Comparison of ENCODE assay signal across 30 cellular contexts in the genomic region with DNA sequence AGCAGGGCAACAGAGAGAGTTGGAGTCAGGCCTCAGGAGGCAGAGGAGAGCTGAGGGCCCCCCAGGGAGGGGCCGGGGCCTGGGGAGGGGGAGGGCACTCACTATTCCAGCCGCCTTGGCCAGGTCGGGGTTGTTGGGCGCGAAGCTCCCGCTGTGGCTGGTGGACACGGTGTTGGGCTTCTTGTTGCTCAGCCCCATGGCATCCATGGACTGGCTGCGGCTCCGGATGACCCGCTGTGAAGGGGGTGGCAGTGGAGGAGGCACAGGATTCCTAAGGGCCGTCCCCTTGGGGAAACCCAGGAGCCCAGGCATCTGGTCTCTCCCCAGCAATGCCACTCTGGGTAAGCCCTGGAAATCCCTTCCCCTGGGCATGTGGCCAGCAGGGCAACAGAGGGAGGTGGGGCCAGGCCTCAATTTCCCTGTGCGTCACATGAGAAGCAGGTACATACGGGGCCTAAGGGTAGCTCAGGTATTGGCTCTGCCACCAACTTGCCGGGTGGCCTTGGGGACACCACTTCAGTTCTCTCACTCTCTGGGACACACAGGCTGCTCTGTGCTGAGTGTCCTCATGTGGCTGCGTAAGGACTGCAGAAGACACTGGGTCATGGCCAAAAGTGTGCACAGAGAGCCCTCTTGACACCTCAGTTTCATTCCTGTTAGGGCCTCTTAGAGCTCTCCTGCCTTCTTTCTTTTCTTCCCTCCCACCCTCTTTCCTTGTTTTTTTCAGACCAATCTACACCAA.
"Had no signal": no experiment of that assay in that cellular context is flagged by ENCODE, and none has a peak within 500 bp of the region (broad histone marks: within the 10 kb centered on the region; RNA-seq: fewer than 3 reads in every experiment).

No MANE protein-coding gene starts in this region.

- H3K27ac ChIP-seq: RWPE1, SJCRH30, WERI-Rb-1 had no signal

- H3K4me1 ChIP-seq: SJCRH30 had no signal

- H3K9me3 ChIP-seq: adrenal gland, SJCRH30, SK-N-SH had no signal

- H3K36me3 ChIP-seq: SJCRH30, WERI-Rb-1 had no signal

- H3K27me3 ChIP-seq: adrenal gland, SJCRH30 had no signal

- H3K9me3 Mint-ChIP-seq: activated CD8-positive, alpha-beta T cell treated with anti-CD3 and anti-CD28 coated beads for 36 hours; activated naive CD4-positive, alpha-beta T cell treated with anti-CD3 and anti-CD28 coated beads, Interleukin-2, amount 10 ng/mL, durations not matched to agents 7 days and 5 days; activated naive CD8-positive, alpha-beta T cell treated with anti-CD3 and anti-CD28 coated beads, Interleukin-2, amount 10 ng/mL, durations not matched to agents 7 days and 5 days; activated T-cell treated with anti-CD3 and anti-CD28 coated beads, Interleukin-2, amount 50 U/mL, for 72 hours; activated T-helper 2 cell treated with anti-CD3 and anti-CD28 coated beads, Interferon-gamma antibody, Interleukin-2, Interleukin-4, amounts not matched to agents 10 μg/mL and 5 μg/mL and 100 μg/mL, durations not matched to agents 14 hours and 24 hours and 36 hours had no signal

- H3K36me3 Mint-ChIP-seq: activated naive CD4-positive, alpha-beta T cell treated with anti-CD3 and anti-CD28 coated beads, Interleukin-2, amount 10 ng/mL, durations not matched to agents 7 days and 5 days; activated naive CD8-positive, alpha-beta T cell treated with anti-CD3 and anti-CD28 coated beads, Interleukin-2, amount 10 ng/mL, durations not matched to agents 7 days and 5 days had no signal

- H3K4me3 ChIP-seq: adrenal gland, SJCRH30 had no signal

- H3K4me3 Mint-ChIP-seq: activated CD8-positive, alpha-beta T cell treated with anti-CD3 and anti-CD28 coated beads for 36 hours; activated naive CD4-positive, alpha-beta T cell treated with anti-CD3 and anti-CD28 coated beads, Interleukin-2, amount 10 ng/mL, durations not matched to agents 7 days and 5 days; activated naive CD8-positive, alpha-beta T cell treated with anti-CD3 and anti-CD28 coated beads, Interleukin-2, amount 10 ng/mL, durations not matched to agents 7 days and 5 days had no signal

- H3K27ac Mint-ChIP-seq: activated CD8-positive, alpha-beta T cell treated with anti-CD3 and anti-CD28 coated beads for 36 hours; activated naive CD4-positive, alpha-beta T cell treated with anti-CD3 and anti-CD28 coated beads, Interleukin-2, amount 10 ng/mL, durations not matched to agents 7 days and 5 days; activated naive CD8-positive, alpha-beta T cell treated with anti-CD3 and anti-CD28 coated beads, Interleukin-2, amount 10 ng/mL, durations not matched to agents 7 days and 5 days; activated T-cell treated with anti-CD3 and anti-CD28 coated beads, Interleukin-2, amount 50 U/mL, for 72 hours; activated T-helper 2 cell treated with anti-CD3 and anti-CD28 coated beads, Interferon-gamma antibody, Interleukin-2, Interleukin-4, amounts not matched to agents 10 μg/mL and 5 μg/mL and 100 μg/mL, durations not matched to agents 14 hours and 24 hours and 36 hours had no signal

- ATAC-seq: activated CD4-positive, CD25-positive, alpha-beta regulatory T cell treated with anti-CD3 and anti-CD28 coated beads, Interleukin-2, amount 50 U/mL, for 24 hours; activated CD8-positive, alpha-beta T cell treated with anti-CD3 and anti-CD28 coated beads for 36 hours; activated T-cell treated with anti-CD3 and anti-CD28 coated beads, Interleukin-2, amount 50 U/mL, for 72 hours; Panc1 had no signal

- DNase-seq: activated CD4-positive, alpha-beta T cell treated with anti-CD3 and anti-CD28 coated beads for 4 hours; activated CD8-positive, alpha-beta memory T cell treated with anti-CD3 and anti-CD28 coated beads, Interleukin-2, amount 50 U/mL, for 4 hours; activated CD8-positive, alpha-beta T cell treated with anti-CD3 and anti-CD28 coated beads for 36 hours; activated gamma-delta T cell treated with Interleukin-2 at 50 U/mL for 16 hours; activated naive CD4-positive, alpha-beta T cell treated with anti-CD3 and anti-CD28 coated beads, Interleukin-2, amount 10 ng/mL, durations not matched to agents 7 days and 5 days; activated naive CD8-positive, alpha-beta T cell treated with anti-CD3 and anti-CD28 coated beads, Interleukin-2, amount 10 ng/mL, durations not matched to agents 7 days and 5 days; activated T-cell treated with anti-CD3 and anti-CD28 coated beads, Interleukin-2, amount 50 U/mL, for 72 hours; anterior cingulate cortex; MV-4-11; NCI-H1092 treated with DMSO at 0.1 percent for 48 hours; NCI-H1417 treated with DMSO at 0.1 percent for 48 hours; NCI-H1694; NCI-H2029; NCI-H2107; NCI-H2171 treated with DMSO at 0.1 percent for 48 hours; NCI-H345; NCI-H510A treated with DMSO at 0.1 percent for 48 hours; NCI-H69; NK-92 treated with Interleukin-12 subunit alpha and Interleukin-12 subunit beta, amount 100 ng/mL, for 24 hours; OCI-M1; Right ventricle myocardium superior; SJCRH30; SK-N-SH; T-helper 1 cell; WERI-Rb-1 had no signal
